ENCODE assay signal across 12 cellular contexts in the genomic region with DNA sequence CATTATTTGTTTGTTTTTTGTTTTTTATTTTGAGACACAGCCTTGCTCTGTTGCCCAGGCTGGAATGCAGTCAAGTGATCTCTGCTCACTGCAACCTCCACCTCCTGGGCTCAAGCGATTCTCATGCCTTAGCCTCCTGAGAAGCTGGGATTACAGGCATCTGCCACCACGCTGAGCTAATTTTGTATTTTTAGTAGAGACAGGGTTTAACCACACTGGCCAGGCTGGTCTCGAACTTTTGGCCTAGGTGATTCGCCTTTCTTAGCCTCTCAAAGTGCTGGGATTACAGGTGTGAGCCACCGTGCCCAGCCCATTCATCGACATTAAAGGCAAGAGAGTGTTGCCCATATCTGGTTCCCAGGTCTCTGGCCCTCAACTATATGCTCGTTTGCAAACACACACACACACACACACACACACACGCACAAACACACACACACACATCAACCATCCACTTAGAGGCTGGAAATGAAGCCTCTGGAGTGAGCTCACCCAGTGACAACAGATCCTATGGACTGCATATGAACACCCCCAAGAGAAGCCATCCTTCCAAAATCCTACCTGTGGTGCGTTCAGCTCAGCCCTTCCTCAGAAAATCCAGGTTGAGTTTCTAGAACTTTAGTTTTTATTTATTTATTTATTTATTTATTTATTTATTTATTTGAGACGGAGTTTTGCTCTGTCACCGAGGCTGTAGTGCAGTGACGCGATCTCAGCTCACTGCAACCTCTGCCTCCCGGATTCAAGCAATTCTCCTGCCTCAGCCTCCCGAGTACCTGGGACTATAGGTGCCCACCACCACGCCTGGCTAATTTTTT. TPM values are rescaled to one million over a fixed set of nuclear protein-coding genes. Genes with fewer than 3 reads are reported as not detected.
DNase-seq lines count a peak whose midpoint lies in the region; TF ChIP-seq lines count a peak whose summit lies in the region.
"Had no signal": no experiment of that assay in that cellular context is flagged by ENCODE, and none has a peak within 500 bp of the region (broad histone marks: within the 10 kb centered on the region; RNA-seq: fewer than 3 reads in every experiment).

No MANE protein-coding gene starts in this region.

- TF ChIP-seq CTCF in HL-60 (IDR thresholded peaks at IDR 0.05; ENCODE audit: insufficient read depth, low read length) (no peak), progenitor cell of endocrine pancreas (IDR thresholded peaks at IDR 0.05; ENCODE audit: unreplicated experiment) (no peak), endodermal cell (conservative IDR thresholded peaks at IDR 0.05) (no peak)

- H3K27ac ChIP-seq in HL-60 (replicated peaks) (peak overlapping the region; percentile 96), endodermal cell (ENCODE audit: low read depth, low read length) (no peak overlapping the region)
- H3K27ac ChIP-seq: breast epithelium had no signal

- no peaks in the 10 kb centered on the region for H3K36me3 Mint-ChIP-seq in activated T-cell treated with anti-CD3 and anti-CD28 coated beads, Interleukin-2, amount 50 U/mL, for 24 hours (ENCODE audit: low read depth)
- peaks cover 4% of the 10 kb centered on the region for H3K36me3 Mint-ChIP-seq in activated T-helper 1 cell treated with anti-CD3 and anti-CD28 coated beads, Interleukin-12 subunit alpha, Interleukin-12 subunit beta, Interleukin-2, Interleukin-4 antibody, amounts not matched to agents 30 ng/mL and 10 ng/mL and 1 ng/mL, durations not matched to agents 14 hours and 24 hours and 36 hours (ENCODE audit: low read depth)
- no peaks in the 10 kb centered on the region for H3K36me3 Mint-ChIP-seq in progenitor cell of endocrine pancreas (ENCODE audit: insufficient read depth)
- H3K36me3 Mint-ChIP-seq in endodermal cell (ENCODE audit: low read depth) = no peaks in the 10 kb centered on the region

- intact Hi-C loops in activated T-helper 1 cell treated with anti-CD3 and anti-CD28 coated beads, Interleukin-12 subunit alpha, Interleukin-12 subunit beta, Interleukin-2, Interleukin-4 antibody, amounts not matched to agents 30 ng/mL and 10 ng/mL and 1 ng/mL, durations not matched to agents 14 hours and 24 hours and 36 hours (cut with micrococcal nuclease) = loop anchor here (1.0 kb wide), 3 partner anchors 13 to 28 kb away; a partner anchor contains a TSS

- no peaks in the 10 kb centered on the region for H3K27me3 Mint-ChIP-seq in activated T-cell treated with anti-CD3 and anti-CD28 coated beads, Interleukin-2, amount 50 U/mL, for 24 hours
- H3K27me3 Mint-ChIP-seq in activated T-helper 1 cell treated with anti-CD3 and anti-CD28 coated beads, Interleukin-12 subunit alpha, Interleukin-12 subunit beta, Interleukin-2, Interleukin-4 antibody, amounts not matched to agents 30 ng/mL and 10 ng/mL and 1 ng/mL, durations not matched to agents 14 hours and 24 hours and 36 hours (ENCODE audit: insufficient read depth) = no peaks in the 10 kb centered on the region
- H3K27me3 Mint-ChIP-seq in progenitor cell of endocrine pancreas (no peaks in the 10 kb centered on the region), endodermal cell (ENCODE audit: insufficient read depth) (no peaks in the 10 kb centered on the region)

- no peaks in the 10 kb centered on the region for H3K9me3 ChIP-seq in endodermal cell (ENCODE audit: control insufficient read depth, low read length)
- H3K9me3 ChIP-seq: breast epithelium had no signal

- H3K9ac ChIP-seq in endodermal cell (ENCODE audit: extremely low read depth, low read length, poor library complexity, severe bottlenecking) = no peak overlapping the region

- H3K4me1 ChIP-seq in endodermal cell (ENCODE audit: control insufficient read depth, insufficient read depth, low read length) = no peaks in the 10 kb centered on the region
- H3K4me1 ChIP-seq: breast epithelium had no signal

- H3K4me3 ChIP-seq in HL-60 (replicated peaks; ENCODE audit: insufficient read depth, low read length) (no peak overlapping the region), endodermal cell (ENCODE audit: low read length) (no peak overlapping the region)
- H3K4me3 ChIP-seq: breast epithelium had no signal

- H3K27me3 ChIP-seq in HL-60 (ENCODE audit: insufficient read depth, poor library complexity, severe bottlenecking) = no peaks in the 10 kb centered on the region
- H3K27me3 ChIP-seq in endodermal cell (ENCODE audit: control insufficient read depth, insufficient read depth, low read length, poor library complexity, severe bottlenecking) = no peaks in the 10 kb centered on the region
- H3K27me3 ChIP-seq: breast epithelium had no signal

- H3K27ac Mint-ChIP-seq in activated T-cell treated with anti-CD3 and anti-CD28 coated beads, Interleukin-2, amount 50 U/mL, for 24 hours = peak overlapping the region; percentile 95
- H3K27ac Mint-ChIP-seq in activated T-helper 1 cell treated with anti-CD3 and anti-CD28 coated beads, Interleukin-12 subunit alpha, Interleukin-12 subunit beta, Interleukin-2, Interleukin-4 antibody, amounts not matched to agents 30 ng/mL and 10 ng/mL and 1 ng/mL, durations not matched to agents 14 hours and 24 hours and 36 hours = peak overlapping the region; percentile 95
- H3K27ac Mint-ChIP-seq in progenitor cell of endocrine pancreas = peak overlapping the region; percentile 37
- H3K27ac Mint-ChIP-seq in endodermal cell = no peak overlapping the region

- peaks cover 70% of the 10 kb centered on the region for H3K4me1 Mint-ChIP-seq in activated T-cell treated with anti-CD3 and anti-CD28 coated beads, Interleukin-2, amount 50 U/mL, for 24 hours (ENCODE audit: low read depth)
- peaks cover 78% of the 10 kb centered on the region for H3K4me1 Mint-ChIP-seq in activated T-helper 1 cell treated with anti-CD3 and anti-CD28 coated beads, Interleukin-12 subunit alpha, Interleukin-12 subunit beta, Interleukin-2, Interleukin-4 antibody, amounts not matched to agents 30 ng/mL and 10 ng/mL and 1 ng/mL, durations not matched to agents 14 hours and 24 hours and 36 hours (ENCODE audit: low read depth)
- H3K4me1 Mint-ChIP-seq in progenitor cell of endocrine pancreas (ENCODE audit: low read depth) (peaks cover 13% of the 10 kb centered on the region), endodermal cell (peaks cover 17% of the 10 kb centered on the region)

- peak overlapping the region; percentile 72 for H3K4me3 Mint-ChIP-seq in activated T-cell treated with anti-CD3 and anti-CD28 coated beads, Interleukin-2, amount 50 U/mL, for 24 hours
- peak overlapping the region; percentile 64 for H3K4me3 Mint-ChIP-seq in activated T-helper 1 cell treated with anti-CD3 and anti-CD28 coated beads, Interleukin-12 subunit alpha, Interleukin-12 subunit beta, Interleukin-2, Interleukin-4 antibody, amounts not matched to agents 30 ng/mL and 10 ng/mL and 1 ng/mL, durations not matched to agents 14 hours and 24 hours and 36 hours
- H3K4me3 Mint-ChIP-seq in progenitor cell of endocrine pancreas (ENCODE audit: low read depth) (no peak overlapping the region), endodermal cell (no peak overlapping the region)

- DNase-seq in activated T-cell treated with anti-CD3 and anti-CD28 coated beads, Interleukin-2, amount 50 U/mL, for 24 hours = no peak
- no peak for DNase-seq in activated T-cell treated with anti-CD3 and anti-CD28 coated beads for 4 hours
- no peak for DNase-seq in HL-60 (ENCODE audit: low read depth in 1 of 2, low spot score in 1 of 2)
- no peak for DNase-seq in activated T-helper 1 cell treated with anti-CD3 and anti-CD28 coated beads, Interleukin-12 subunit alpha, Interleukin-12 subunit beta, Interleukin-2, Interleukin-4 antibody, amounts not matched to agents 30 ng/mL and 10 ng/mL and 1 ng/mL, durations not matched to agents 14 hours and 24 hours and 36 hours (ENCODE audit: low spot score)
- DNase-seq in progenitor cell of endocrine pancreas (ENCODE audit: low spot score, unreplicated experiment) = no peak
- no peak for DNase-seq in endodermal cell
- no peak for DNase-seq in NCI-H526 treated with DMSO at 0.1 percent for 48 hours (lab: John Stamatoyannopoulos, UW)
- DNase-seq in SW480 (ENCODE audit: low spot score) = no peak
- DNase-seq: NCI-H1092 treated with DMSO at 0.1 percent for 48 hours, NCI-H2171 had no signal

- no peaks in the 10 kb centered on the region for H3K36me3 ChIP-seq in endodermal cell (ENCODE audit: control insufficient read depth, insufficient read depth, low read length)
- H3K36me3 ChIP-seq: breast epithelium had no signal

- 87 to 92% methylated on average over 12 to 16 of the region's 16 CpGs for WGBS in endodermal cell (ENCODE audit: insufficient coverage in 1 of 2, insufficient read length in 1 of 2), 2 experiments

- no peaks in the 10 kb centered on the region for H3K9me3 Mint-ChIP-seq in activated T-cell treated with anti-CD3 and anti-CD28 coated beads, Interleukin-2, amount 50 U/mL, for 24 hours
- H3K9me3 Mint-ChIP-seq in activated T-helper 1 cell treated with anti-CD3 and anti-CD28 coated beads, Interleukin-12 subunit alpha, Interleukin-12 subunit beta, Interleukin-2, Interleukin-4 antibody, amounts not matched to agents 30 ng/mL and 10 ng/mL and 1 ng/mL, durations not matched to agents 14 hours and 24 hours and 36 hours = no peaks in the 10 kb centered on the region
- no peaks in the 10 kb centered on the region for H3K9me3 Mint-ChIP-seq in progenitor cell of endocrine pancreas (ENCODE audit: low read depth)
- H3K9me3 Mint-ChIP-seq in endodermal cell = no peaks in the 10 kb centered on the region

RNA-seq across cellular contexts. Expression of a gene that starts 12.3 kb away (rescaled TPM):
- total RNA-seq in activated T-helper 1 cell treated with anti-CD3 and anti-CD28 coated beads, Interleukin-12 subunit alpha, Interleukin-12 subunit beta, Interleukin-2, Interleukin-4 antibody, amounts not matched to agents 30 ng/mL and 10 ng/mL and 1 ng/mL, durations not matched to agents 14 hours and 24 hours and 36 hours = 83.4 and 87.2 TPM in 2 replicates
- total RNA-seq in progenitor cell of endocrine pancreas (42.1 and 42.6 TPM in 2 replicates), endodermal cell (10 to 100 TPM; 35.7 to 37.5 TPM)
- polyA plus RNA-seq in endodermal cell (2013, experiment 1 of 2) = 25.1 TPM
- polyA plus RNA-seq in endodermal cell (2013, experiment 2 of 2) = 23.7 TPM

RNA-seq across cellular contexts. Expression of a gene that starts 14.6 kb away (rescaled TPM):
- 259 and 287 TPM in 2 replicates for total RNA-seq in activated T-helper 1 cell treated with anti-CD3 and anti-CD28 coated beads, Interleukin-12 subunit alpha, Interleukin-12 subunit beta, Interleukin-2, Interleukin-4 antibody, amounts not matched to agents 30 ng/mL and 10 ng/mL and 1 ng/mL, durations not matched to agents 14 hours and 24 hours and 36 hours
- 0.49 and 0.53 TPM in 2 replicates for total RNA-seq in progenitor cell of endocrine pancreas
- total RNA-seq in endodermal cell = not detected
- polyA plus RNA-seq in endodermal cell (2013, experiment 1 of 2) = not detected
- polyA plus RNA-seq in endodermal cell (2013, experiment 2 of 2) = not detected
- total RNA-seq: fibroblast of lung had no signal
- polyA plus RNA-seq: fibroblast of lung had no signal

RNA-seq across cellular contexts. Expression of a gene that starts 28.1 kb away (rescaled TPM):
- total RNA-seq in activated T-helper 1 cell treated with anti-CD3 and anti-CD28 coated beads, Interleukin-12 subunit alpha, Interleukin-12 subunit beta, Interleukin-2, Interleukin-4 antibody, amounts not matched to agents 30 ng/mL and 10 ng/mL and 1 ng/mL, durations not matched to agents 14 hours and 24 hours and 36 hours = 173 and 178 TPM in 2 replicates
- total RNA-seq in progenitor cell of endocrine pancreas (65.9 and 71.9 TPM in 2 replicates), endodermal cell (10 to 100 TPM; 54.8 to 61.9 TPM)
- polyA plus RNA-seq in endodermal cell (2013, experiment 1 of 2) = 55.9 TPM
- polyA plus RNA-seq in endodermal cell (2013, experiment 2 of 2) = 53.5 TPM

RNA-seq across cellular contexts. Expression of a gene that starts 50.5 kb away (rescaled TPM):
- total RNA-seq in activated T-helper 1 cell treated with anti-CD3 and anti-CD28 coated beads, Interleukin-12 subunit alpha, Interleukin-12 subunit beta, Interleukin-2, Interleukin-4 antibody, amounts not matched to agents 30 ng/mL and 10 ng/mL and 1 ng/mL, durations not matched to agents 14 hours and 24 hours and 36 hours = 8.1 and 8.9 TPM in 2 replicates
- total RNA-seq in progenitor cell of endocrine pancreas = 13.2 and 13.7 TPM in 2 replicates
- total RNA-seq in endodermal cell = 10 to 100 TPM; 14.7 to 16.6 TPM
- polyA plus RNA-seq in endodermal cell (2013, experiment 1 of 2) = 9.5 TPM
- polyA plus RNA-seq in endodermal cell (2013, experiment 2 of 2) = 9.1 TPM

Comparison
In these comparisons a context has a peak if more than half of its experiments do, and no peak if none do; other contexts are left out.
1. H3K4me3 Mint-ChIP-seq: peak in activated T-cell treated with anti-CD3 and anti-CD28 coated beads, Interleukin-2, amount 50 U/mL, for 24 hours (single experiment) and activated T-helper 1 cell treated with anti-CD3 and anti-CD28 coated beads, Interleukin-12 subunit alpha, Interleukin-12 subunit beta, Interleukin-2, Interleukin-4 antibody, amounts not matched to agents 30 ng/mL and 10 ng/mL and 1 ng/mL, durations not matched to agents 14 hours and 24 hours and 36 hours (single experiment); none in progenitor cell of endocrine pancreas (single experiment) and endodermal cell (single experiment).
2. RNA of a gene that starts 14.6 kb away (total RNA-seq): 259 to 287 TPM in activated T-helper 1 cell treated with anti-CD3 and anti-CD28 coated beads, Interleukin-12 subunit alpha, Interleukin-12 subunit beta, Interleukin-2, Interleukin-4 antibody, amounts not matched to agents 30 ng/mL and 10 ng/mL and 1 ng/mL, durations not matched to agents 14 hours and 24 hours and 36 hours; 0.49 to 0.53 TPM in progenitor cell of endocrine pancreas and not detected in endodermal cell; every median in the first group is over 100 times any median in the second.